In genomic region chr5:115556276-115556675, GRCh38 we compare ENCODE assay signal across 24 cellular contexts. TPM values are rescaled to one million over a fixed set of nuclear protein-coding genes. Genes with fewer than 3 reads are reported as not detected.
DNase-seq lines count a peak whose midpoint lies in the region; ATAC-seq, FAIRE-seq and TF ChIP-seq lines count a peak whose summit lies in the region.
"Had no signal": no experiment of that assay in that cellular context is flagged by ENCODE, and none has a peak within 500 bp of the region (broad histone marks: within the 10 kb centered on the region; RNA-seq: fewer than 3 reads in every experiment).

No MANE protein-coding gene starts in this region.

- no peak overlapping the region for H3K4me2 ChIP-seq in HepG2 (ENCODE audit: low read depth, low read length)
- H3K4me2 ChIP-seq: A549; BLaER1 treated with 17β-estradiol and CSF1 and Interleukin-3, amounts not matched to agents 10 nM and 100 nM had no signal

- peaks cover 0 to 21% (median 10%) of the 10 kb centered on the region in 4 donors for H3K4me1 ChIP-seq in liver (ENCODE audit: control insufficient read depth in 4 of 4, insufficient read depth in 4 of 4, low read length in 3 of 4)
- H3K4me1 ChIP-seq in HepG2 (ENCODE audit: insufficient read depth, low read length): peaks cover 11% of the 10 kb centered on the region
- H3K4me1 ChIP-seq: BE2C had no signal

- CTCF ChIA-PET in HepG2 (lab: Yijun Ruan, JAX; ENCODE audit: low intra/inter-chr PET ratio, low total read pairs): no interaction called here
- CTCF ChIA-PET in RWPE1 (lab: Yijun Ruan, JAX): no interaction called here

- POLR2A ChIA-PET in HepG2 (lab: Yijun Ruan, JAX): no interaction called here
- POLR2A ChIA-PET in RWPE1 (lab: Yijun Ruan, JAX; ENCODE audit: low non-redundant PET): no interaction called here

- no peak for FAIRE-seq in HepG2 (lab: Jason Lieb, UNC)
- FAIRE-seq: A549, GM12878, H1 had no signal

- no peak for TF ChIP-seq POLR2A in HepG2 (IDR thresholded peaks at IDR 0.05; ENCODE audit: insufficient read depth in 1 of 2, low read depth in 2 of 2, low read length in 2 of 2)

- 39% methylated on average over 2 of the region's 2 CpGs for WGBS in liver
- WGBS in HepG2 (ENCODE audit: low lambda C conversion rate): 3% methylated on average over 2 of the region's 2 CpGs

- H4K20me1 ChIP-seq in HepG2 (ENCODE audit: insufficient read depth, low read length): no peaks in the 10 kb centered on the region
- H4K20me1 ChIP-seq: BLaER1 treated with 17β-estradiol and CSF1 and Interleukin-3, amounts not matched to agents 10 nM and 100 nM had no signal

- H3K27me3 ChIP-seq in liver (ENCODE audit: control insufficient read depth in 4 of 4, insufficient read depth in 4 of 4, low read length in 3 of 4): no peaks in the 10 kb centered on the region
- peaks cover 0 to 9% of the 10 kb centered on the region in 2 experiments; a peak in 2 of 5 replicates for H3K27me3 ChIP-seq in HepG2 (ENCODE audit: control insufficient read depth in 1 of 2, insufficient read depth in 2 of 2, low read length in 2 of 2)
- H3K27me3 ChIP-seq: BE2C; BLaER1 treated with 17β-estradiol and CSF1 and Interleukin-3, amounts not matched to agents 10 nM and 100 nM had no signal

- H3K4me3 ChIP-seq in liver (ENCODE audit: low read depth in 1 of 3, low read length in 3 of 3) (no peak overlapping the region), HepG2 (replicated peaks in 1 of 3; ENCODE audit: insufficient read depth in 1 of 3, low read depth in 2 of 3, low read length in 3 of 3) (no peak overlapping the region)
- H3K4me3 ChIP-seq: A549; BLaER1 treated with 17β-estradiol and CSF1 and Interleukin-3, amounts not matched to agents 10 nM and 100 nM; GM12878; GM23248 had no signal

- ATAC-seq in HepG2: no peak
- ATAC-seq in left lobe of liver: peak; percentile 42
- no peak for ATAC-seq in HG02970 (IDR thresholded peaks at IDR 0.05; ENCODE audit: low FRiP score, unreplicated experiment)
- ATAC-seq: A549, GM12878 had no signal

- DNase-seq in HepG2 (ENCODE audit: low spot score) (no peak), NCI-H2029 (lab: John Stamatoyannopoulos, UW) (peak; percentile 28), left lobe of liver (ENCODE audit: low spot score) (no peak), RWPE1 (ENCODE audit: low spot score) (no peak), posterior vena cava (ENCODE audit: low spot score) (no peak)
- DNase-seq: 8988T; ACHN; AML-193; BE2C; Calu3; CD4-positive, alpha-beta memory T cell; COR-L47; DMS79; EL; GDM1; GM23248; H7; HCEC 1CT had no signal

- no peak overlapping the region for H2AFZ ChIP-seq in HepG2 (ENCODE audit: low read length)
- H2AFZ ChIP-seq: GM23248 had no signal

- H3K9me3 ChIP-seq in liver (ENCODE audit: control insufficient read depth in 4 of 4, low read length in 3 of 4) (no peaks in the 10 kb centered on the region), HepG2 (ENCODE audit: low read length) (no peaks in the 10 kb centered on the region)
- H3K9me3 ChIP-seq: A549, BE2C had no signal

- TF ChIP-seq CTCF in liver (IDR thresholded peaks at IDR 0.05; ENCODE audit: low read depth, low read length, missing input control) (no peak), HepG2 (CRISPR knock-in tag; IDR thresholded peaks at IDR 0.05) (no peak), RWPE1 (conservative IDR thresholded peaks at IDR 0.05; ENCODE audit: low read depth) (no peak)

- intact Hi-C loops in HepG2 (cut with micrococcal nuclease; ENCODE audit: unreplicated experiment) (no loop called here), posterior vena cava (cut with DNase I) (no loop called here)

- H3K9ac ChIP-seq in liver (ENCODE audit: low read depth in 1 of 2, low read length in 2 of 2): no peak overlapping the region
- no peak overlapping the region for H3K9ac ChIP-seq in HepG2 (ENCODE audit: insufficient read depth, low read depth, low read length)
- H3K9ac ChIP-seq: BLaER1 treated with 17β-estradiol and CSF1 and Interleukin-3, amounts not matched to agents 10 nM and 100 nM; GM23248 had no signal

- H3K79me2 ChIP-seq in HepG2 (ENCODE audit: insufficient read depth, low read length): no peaks in the 10 kb centered on the region

- in situ Hi-C loops in HepG2 (cut with HindIII; ENCODE audit: extremely low pct_ligation_motif_present, low pct_unique_long_range_greater_than_20kb): no loop called here

- BruUV-seq in HepG2 (replicated peaks; lab: Mats Ljungman, UMichigan): no TSS peak

- TF ChIP-seq RAD21 in liver (IDR thresholded peaks at IDR 0.05) (no peak), HepG2 (CRISPR knock-in tag; IDR thresholded peaks at IDR 0.05) (no peak)

- TF ChIP-seq EP300 in HepG2 (IDR thresholded peaks at IDR 0.05; ENCODE audit: low read depth in 2 of 2, low read length in 2 of 2) (no peak), HepG2 (CRISPR knock-in tag; IDR thresholded peaks at IDR 0.05; ENCODE audit: borderline replicate concordance) (no peak)

- no peaks in the 10 kb centered on the region for H3K36me3 ChIP-seq in liver (ENCODE audit: control insufficient read depth in 4 of 4, insufficient read depth in 3 of 4, low read depth in 1 of 4, low read length in 3 of 4)
- no peaks in the 10 kb centered on the region for H3K36me3 ChIP-seq in HepG2 (replicated peaks in 1 of 2; ENCODE audit: control insufficient read depth in 1 of 2, insufficient read depth in 2 of 2, low read length in 2 of 2)
- H3K36me3 ChIP-seq: BE2C; BLaER1 treated with 17β-estradiol and CSF1 and Interleukin-3, amounts not matched to agents 10 nM and 100 nM had no signal

- H3K27ac ChIP-seq in liver (ENCODE audit: low read depth in 1 of 2, low read length in 2 of 2) (no peak overlapping the region), HepG2 (ENCODE audit: extremely low read length, insufficient read depth, low read length) (no peak overlapping the region), RWPE1 (no peak overlapping the region)
- H3K27ac ChIP-seq: A549; BLaER1 treated with 17β-estradiol and CSF1 and Interleukin-3, amounts not matched to agents 10 nM and 100 nM; GM23248 had no signal

TF ChIP-seq in HepG2, 621 proteins besides CTCF, POLR2A, EP300 and RAD21 (continues in another document):
- TF ChIP-seq SNAI1 (CRISPR knock-in tag; IDR thresholded peaks at IDR 0.05; ENCODE audit: borderline replicate concordance): no peak
- TF ChIP-seq ZNF124 (CRISPR knock-in tag; IDR thresholded peaks at IDR 0.05): no peak
- no peak for TF ChIP-seq PITX1 (CRISPR knock-in tag; IDR thresholded peaks at IDR 0.05)

RNA-seq across cellular contexts. Expression of gene FEM1C, which starts 11.7 kb away (rescaled TPM):
- total RNA-seq in liver (10 to 100 TPM; 13.2 to 14.3 TPM), HepG2 (2016; rRNA removed; fragmentation: Illumina TruSeq; extraction: Trizol) (5.5 and 11.1 TPM in 2 replicates), left lobe of liver (7.6 TPM), posterior vena cava (10 to 100 TPM; 25.6 to 32.8 TPM)
- polyA plus RNA-seq in liver (1 to 10 TPM; 3.4 to 4.3 TPM), HepG2 (2011; rRNA removed) (6.1 and 8.3 TPM in 2 replicates)
- total RNA-seq in HepG2 (2016; cell fraction: cytosol; rRNA removed; fragmentation: Illumina TruSeq; extraction: Trizol; ENCODE audit: low read depth): 0.61 and 0.62 TPM in 2 replicates
- total RNA-seq in HepG2 (2016; cell fraction: insoluble cytoplasmic fraction; rRNA removed; fragmentation: Illumina TruSeq; extraction: Trizol): 5.9 and 10.2 TPM in 2 replicates
- 3.9 and 4.5 TPM in 2 replicates for total RNA-seq in HepG2 (2016; cell fraction: membrane; rRNA removed; fragmentation: Illumina TruSeq; extraction: Trizol)
- 10.2 and 10.6 TPM in 2 replicates for total RNA-seq in HepG2 (2016; cell fraction: nucleus; rRNA removed; fragmentation: Illumina TruSeq; extraction: Trizol)
- polyA plus RNA-seq in HepG2 (2011; cell fraction: cytosol; rRNA removed): 2.9 and 4.4 TPM in 2 replicates
- polyA plus RNA-seq in HepG2 (2011; cell fraction: nucleus; rRNA removed): 4.6 and 5.1 TPM in 2 replicates
- polyA plus RNA-seq in HepG2 (2012): 7.4 and 8.4 TPM in 2 replicates
- polyA plus RNA-seq in HepG2 (2016; cell fraction: cytosol; fragmentation: Illumina TruSeq; extraction: Trizol; ENCODE audit: low read depth): 0.19 and 0.23 TPM in 2 replicates
- 6.5 and 7.0 TPM in 2 replicates for polyA plus RNA-seq in HepG2 (2016; cell fraction: insoluble cytoplasmic fraction; fragmentation: Illumina TruSeq; extraction: Trizol; ENCODE audit: low read depth)
- 1.5 and 1.7 TPM in 2 replicates for polyA plus RNA-seq in HepG2 (2016; cell fraction: membrane; fragmentation: Illumina TruSeq; extraction: Trizol; ENCODE audit: low read depth)
- 12.4 and 13.4 TPM in 2 replicates for polyA plus RNA-seq in HepG2 (2016; cell fraction: nucleus; fragmentation: Illumina TruSeq; extraction: Trizol; ENCODE audit: insufficient read depth, low read depth)
- polyA minus RNA-seq in HepG2 (2011; rRNA and poly(A)+ RNA removed; ENCODE audit: low replicate concordance): 6.1 and 8.3 TPM in 2 replicates
- polyA minus RNA-seq in HepG2 (2011; cell fraction: cytosol; rRNA and poly(A)+ RNA removed): 9.9 and 11.2 TPM in 2 replicates
- polyA minus RNA-seq in HepG2 (2011; cell fraction: nucleus; rRNA and poly(A)+ RNA removed): 17.0 and 21.4 TPM in 2 replicates

RNA-seq across cellular contexts. Expression of gene TICAM2, which starts 46.0 kb away (rescaled TPM):
- total RNA-seq in liver: 1 to 10 TPM in 1 of 2 donors, under 1 TPM in 1; 0.59 to 1.3 TPM
- polyA plus RNA-seq in liver: 1 to 10 TPM in 1 of 2 donors, under 1 TPM in 1; 0.50 to 1.5 TPM
- total RNA-seq in HepG2 (2016; rRNA removed; fragmentation: Illumina TruSeq; extraction: Trizol): 0.04 TPM in 1 of 2 replicates, not detected in the other
- not detected in 2 replicates for total RNA-seq in HepG2 (2016; cell fraction: cytosol; rRNA removed; fragmentation: Illumina TruSeq; extraction: Trizol; ENCODE audit: low read depth)
- 0.06 TPM in 1 of 2 replicates, not detected in the other for total RNA-seq in HepG2 (2016; cell fraction: insoluble cytoplasmic fraction; rRNA removed; fragmentation: Illumina TruSeq; extraction: Trizol)
- 0.06 TPM in 1 of 2 replicates, not detected in the other for total RNA-seq in HepG2 (2016; cell fraction: membrane; rRNA removed; fragmentation: Illumina TruSeq; extraction: Trizol)
- not detected in 2 replicates for total RNA-seq in HepG2 (2016; cell fraction: nucleus; rRNA removed; fragmentation: Illumina TruSeq; extraction: Trizol)
- polyA plus RNA-seq in HepG2 (2011; rRNA removed): not detected in 2 replicates
- polyA plus RNA-seq in HepG2 (2011; cell fraction: cytosol; rRNA removed): not detected in 2 replicates
- 0.09 and 0.13 TPM in 2 replicates for polyA plus RNA-seq in HepG2 (2011; cell fraction: nucleus; rRNA removed)
- polyA plus RNA-seq in HepG2 (2012): not detected in 2 replicates
- not detected in 2 replicates for polyA plus RNA-seq in HepG2 (2016; cell fraction: cytosol; fragmentation: Illumina TruSeq; extraction: Trizol; ENCODE audit: low read depth)
- not detected in 2 replicates for polyA plus RNA-seq in HepG2 (2016; cell fraction: insoluble cytoplasmic fraction; fragmentation: Illumina TruSeq; extraction: Trizol; ENCODE audit: low read depth)
- polyA plus RNA-seq in HepG2 (2016; cell fraction: membrane; fragmentation: Illumina TruSeq; extraction: Trizol; ENCODE audit: low read depth): not detected in 2 replicates
- polyA plus RNA-seq in HepG2 (2016; cell fraction: nucleus; fragmentation: Illumina TruSeq; extraction: Trizol; ENCODE audit: insufficient read depth, low read depth): not detected in 2 replicates
- 0.12 TPM in 1 of 2 replicates, not detected in the other for polyA minus RNA-seq in HepG2 (2011; rRNA and poly(A)+ RNA removed; ENCODE audit: low replicate concordance)
- not detected in 2 replicates for polyA minus RNA-seq in HepG2 (2011; cell fraction: cytosol; rRNA and poly(A)+ RNA removed)
- polyA minus RNA-seq in HepG2 (2011; cell fraction: nucleus; rRNA and poly(A)+ RNA removed): 0.26 and 0.99 TPM in 2 replicates
- 2.1 TPM for total RNA-seq in left lobe of liver
- total RNA-seq in posterior vena cava: 1 to 10 TPM; 7.7 to 7.9 TPM
- total RNA-seq: H1, H7 had no signal
